ENCODE assay signal across 8 cellular contexts in genomic region chr2:48529676-48530032, GRCh38. TPM values are rescaled to one million over a fixed set of nuclear protein-coding genes. Genes with fewer than 3 reads are reported as not detected.
DNase-seq lines count a peak whose midpoint lies in the region; ATAC-seq and TF ChIP-seq lines count a peak whose summit lies in the region.

No MANE protein-coding gene starts in this region.

- no peak for TF ChIP-seq EP300 in transverse colon (IDR thresholded peaks at IDR 0.05; ENCODE audit: low read depth)

- TF ChIP-seq CTCF in left lung (IDR thresholded peaks at IDR 0.05) = no peak
- no peak for TF ChIP-seq CTCF in transverse colon (IDR thresholded peaks at IDR 0.05)

- no peaks in the 10 kb centered on the region for H3K36me3 ChIP-seq in CD4-positive, alpha-beta memory T cell (ENCODE audit: insufficient read depth, low read length)
- H3K36me3 ChIP-seq in adipocyte (ENCODE audit: control insufficient read depth, insufficient read depth, low read length, severe bottlenecking) = no peaks in the 10 kb centered on the region
- H3K36me3 ChIP-seq in left lung = no peaks in the 10 kb centered on the region
- no peaks in the 10 kb centered on the region for H3K36me3 ChIP-seq in transverse colon

- no peak overlapping the region for H3K27ac ChIP-seq in CD4-positive, alpha-beta memory T cell (ENCODE audit: low read depth, low read length)
- H3K27ac ChIP-seq in left lung = peak overlapping the region in 1 of 2 donors; percentile 82
- H3K27ac ChIP-seq in transverse colon = peak overlapping the region; percentile 84 to 96 (median 88)

- 7% methylated on average over 14 of the region's 15 CpGs; no CpG with 5 or more reads in 1 of the 2 donors for WGBS in transverse colon (ENCODE audit: low coverage in 1 of 2), 2 donors

- no peak overlapping the region for H3K4me3 ChIP-seq in CD4-positive, alpha-beta memory T cell (ENCODE audit: low read length in 2 of 2)
- H3K4me3 ChIP-seq in adipocyte (ENCODE audit: low read length) = peak overlapping the region; percentile 78
- peak overlapping the region; percentile 70 to 87 for H3K4me3 ChIP-seq in left lung
- H3K4me3 ChIP-seq in transverse colon = peak overlapping the region; percentile 63 to 83 (median 64)

- no peaks in the 10 kb centered on the region for H3K27me3 Mint-ChIP-seq in CD4-positive, alpha-beta memory T cell

- H3K27me3 ChIP-seq in CD4-positive, alpha-beta memory T cell (ENCODE audit: insufficient read depth, low read length) = no peaks in the 10 kb centered on the region
- no peaks in the 10 kb centered on the region for H3K27me3 ChIP-seq in adipocyte (replicated peaks; ENCODE audit: control insufficient read depth, insufficient read depth, low read length)
- H3K27me3 ChIP-seq in left lung = peaks cover 0 to 13% of the 10 kb centered on the region in 2 donors
- peaks cover 11% of the 10 kb centered on the region for H3K27me3 ChIP-seq in transverse colon

- H3K9me3 ChIP-seq in CD4-positive, alpha-beta memory T cell (ENCODE audit: control insufficient read depth in 1 of 2, low read length in 2 of 2) = no peaks in the 10 kb centered on the region
- no peaks in the 10 kb centered on the region for H3K9me3 ChIP-seq in adipocyte (ENCODE audit: control insufficient read depth, low read length)
- no peaks in the 10 kb centered on the region for H3K9me3 ChIP-seq in left lung
- no peaks in the 10 kb centered on the region for H3K9me3 ChIP-seq in transverse colon

- H3K4me1 ChIP-seq in CD4-positive, alpha-beta memory T cell (ENCODE audit: insufficient read depth, low read length) = peaks cover 7% of the 10 kb centered on the region
- H3K4me1 ChIP-seq in adipocyte (ENCODE audit: control insufficient read depth, insufficient read depth, low read length) = peaks cover 20% of the 10 kb centered on the region
- H3K4me1 ChIP-seq in left lung = peaks cover 0 to 16% of the 10 kb centered on the region in 2 donors
- peaks cover 4 to 24% (median 19%) of the 10 kb centered on the region in 4 donors for H3K4me1 ChIP-seq in transverse colon

- peaks cover 0 to 7% of the 10 kb centered on the region in 2 donors for H3K36me3 Mint-ChIP-seq in CD4-positive, alpha-beta memory T cell

- peak overlapping the region; percentile 82 to 96 (median 86) for H3K4me3 Mint-ChIP-seq in CD4-positive, alpha-beta memory T cell

- ATAC-seq in HG03354 (IDR thresholded peaks at IDR 0.05; ENCODE audit: poor library complexity, severe bottlenecking, unreplicated experiment) (peak; percentile 5), left lung (no peak)

- H3K4me1 Mint-ChIP-seq in CD4-positive, alpha-beta memory T cell = peaks cover 9 to 24% (median 14%) of the 10 kb centered on the region in 4 donors

- peak overlapping the region in 4 of 7 donors; percentile 63 to 76 (median 72) for H3K27ac Mint-ChIP-seq in CD4-positive, alpha-beta memory T cell

- in situ Hi-C loops in transverse colon (cut with MboI; ENCODE audit: low pct_ligation_motif_present in 1 of 4, low pct_unique_long_range_greater_than_20kb in 1 of 4, low sequenced_read_pairs in 3 of 4) = no loop called here

- TF ChIP-seq POLR2A in transverse colon (IDR thresholded peaks at IDR 0.05) = no peak

- intact Hi-C loops in CD4-positive, alpha-beta memory T cell (cut with micrococcal nuclease) = no loop called here
- intact Hi-C loops in left lung (cut with DNase I) = no loop called here
- intact Hi-C loops in transverse colon (cut with DNase I; ENCODE audit: low total_unique reads) = loop anchor here (5.0 kb wide), 1 partner anchor 57 kb away; no protein-coding TSS in a partner anchor
- intact Hi-C loops in posterior cingulate gyrus (cut with DNase I) = no loop called here

- H3K9me3 Mint-ChIP-seq in CD4-positive, alpha-beta memory T cell = no peaks in the 10 kb centered on the region

- POLR2A ChIA-PET in CD4-positive, alpha-beta memory T cell (lab: Charles Lee; ENCODE audit: partially characterized antibody) = interaction anchor here (1.0 kb wide), 1 partner anchor 11 kb away, joined by 6 read pairs; no protein-coding TSS in a partner anchor

- CTCF ChIA-PET in CD4-positive, alpha-beta memory T cell (lab: Charles Lee; ENCODE audit: partially characterized antibody) = no interaction called here

- DNase-seq in CD4-positive, alpha-beta memory T cell = no peak
- DNase-seq in adipocyte (ENCODE audit: low read depth) (no peak), left lung (no peak), transverse colon (no peak), D341Med (ENCODE audit: low spot score) (no peak), posterior cingulate gyrus (no peak), NCI-H524 (lab: John Stamatoyannopoulos, UW) (no peak)

- H3K9ac ChIP-seq in adipocyte (ENCODE audit: low read length) = peak overlapping the region; percentile 70

RNA-seq across cellular contexts. Expression of gene STON1, which starts 0.3 kb away (rescaled TPM):
- 1 to 10 TPM; 3.1 to 4.4 TPM for total RNA-seq in CD4-positive, alpha-beta memory T cell
- under 1 TPM; 0.03 to 0.50 TPM for polyA plus RNA-seq in CD4-positive, alpha-beta memory T cell
- total RNA-seq in left lung (10 to 100 TPM; 12.4 to 17.6 TPM), transverse colon (10 to 100 TPM; 21.4 to 39.2 (median 27.1) TPM)

Comparison
In these comparisons a context has a peak if more than half of its experiments do, and no peak if none do; other contexts are left out.
1. H3K4me3 ChIP-seq: peak in adipocyte (single experiment), left lung (2 of 2) and transverse colon (4 of 4); none in CD4-positive, alpha-beta memory T cell (0 of 2).